ENCODE assay signal across 1 cellular context in the genomic region with DNA sequence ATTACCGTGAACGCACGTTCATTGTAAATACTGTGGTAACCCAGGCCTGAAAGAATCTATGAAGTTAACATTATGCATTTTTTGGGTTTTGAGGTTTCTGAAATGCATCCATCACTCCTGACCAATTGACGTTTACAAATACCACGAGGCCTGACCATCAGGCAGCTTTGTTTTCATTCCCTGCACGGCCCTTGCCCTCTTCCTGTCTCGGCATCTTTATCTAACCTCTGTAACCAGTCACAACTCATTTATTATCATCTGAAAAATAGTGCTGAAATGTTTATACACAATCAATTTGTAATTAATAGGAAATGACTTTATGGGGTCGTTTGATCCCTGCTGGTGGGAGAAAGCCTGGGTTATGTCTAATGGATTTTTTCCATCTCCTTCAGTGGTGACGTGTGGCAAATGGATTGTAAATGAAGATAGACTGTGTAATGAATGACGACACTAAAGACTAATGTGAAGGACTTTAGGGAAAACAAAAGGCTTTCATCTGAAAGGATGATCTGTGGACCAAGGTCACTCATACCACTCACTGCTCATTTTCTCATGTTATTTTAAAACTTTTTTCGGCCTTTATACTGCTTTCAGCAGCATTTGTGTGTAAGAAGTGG.
TF ChIP-seq lines count a peak whose summit lies in the region.

No MANE protein-coding gene starts in this region.

TF ChIP-seq in HEK293, 187 proteins besides CTCF, POLR2A, EP300 and RAD21 (continued from another document):
- TF ChIP-seq MEIS1 (CRISPR knock-in tag; IDR thresholded peaks at IDR 0.05; ENCODE audit: borderline replicate concordance) (0 out of 2 replicates have a peak, but pooled peaks have one; percentile 25), ZNF391 (tag by site-specific recombination; IDR thresholded peaks at IDR 0.05; ENCODE audit: borderline replicate concordance, low read depth) (peak; percentile 92; the same call in 1 of the 2 replicates), ZNF211 (tag by site-specific recombination; IDR thresholded peaks at IDR 0.05; ENCODE audit: low read depth) (no peak), ZNF133 (tag by site-specific recombination; IDR thresholded peaks at IDR 0.05) (no peak), ZNF292 (tag by site-specific recombination; IDR thresholded peaks at IDR 0.05; ENCODE audit: borderline replicate concordance, low read depth) (no peak), ZNF248 (tag by site-specific recombination; IDR thresholded peaks at IDR 0.05) (no peak), BCL11A (tag by site-specific recombination; IDR thresholded peaks at IDR 0.05; ENCODE audit: low read depth) (peak; percentile 88), ZNF76 (tag by site-specific recombination; IDR thresholded peaks at IDR 0.05; ENCODE audit: borderline replicate concordance, low read depth) (peak; percentile 72; the same call in 1 of the 2 replicates), ZNF112 (tag by site-specific recombination; IDR thresholded peaks at IDR 0.05) (no peak), ZNF132 (tag by site-specific recombination; IDR thresholded peaks at IDR 0.05; ENCODE audit: borderline replicate concordance) (no peak), ZNF792 (tag by site-specific recombination; IDR thresholded peaks at IDR 0.05) (no peak), ZNF223 (tag by site-specific recombination; IDR thresholded peaks at IDR 0.05) (no peak), ZNF311 (tag by site-specific recombination; IDR thresholded peaks at IDR 0.05; ENCODE audit: borderline replicate concordance) (no peak), BCL11B (tag by site-specific recombination; IDR thresholded peaks at IDR 0.05; ENCODE audit: low read depth) (0 out of 2 replicates have a peak, but pooled peaks have one; percentile 27), ZNF394 (tag by site-specific recombination; IDR thresholded peaks at IDR 0.05; ENCODE audit: borderline replicate concordance) (peak; percentile 90), ZNF335 (tag by site-specific recombination; conservative IDR thresholded peaks at IDR 0.05) (no peak), ZNF214 (tag by site-specific recombination; IDR thresholded peaks at IDR 0.05; ENCODE audit: borderline replicate concordance) (no peak), RBAK (tag by site-specific recombination; IDR thresholded peaks at IDR 0.05) (no peak), SCRT1 (tag by site-specific recombination; IDR thresholded peaks at IDR 0.05; ENCODE audit: borderline replicate concordance) (no peak), REPIN1 (tag by site-specific recombination; IDR thresholded peaks at IDR 0.05; ENCODE audit: low read depth) (no peak), ZNF202 (tag by site-specific recombination; IDR thresholded peaks at IDR 0.05; ENCODE audit: borderline replicate concordance) (no peak), ZNF785 (tag by site-specific recombination; IDR thresholded peaks at IDR 0.05) (no peak), ZNF776 (tag by site-specific recombination; IDR thresholded peaks at IDR 0.05; ENCODE audit: borderline replicate concordance) (no peak), ZFP41 (tag by site-specific recombination; IDR thresholded peaks at IDR 0.05; ENCODE audit: borderline replicate concordance) (no peak), ZNF777 (tag by site-specific recombination; IDR thresholded peaks at IDR 0.05; ENCODE audit: borderline replicate concordance) (no peak), KLF8 (tag by site-specific recombination; IDR thresholded peaks at IDR 0.05) (peak; percentile 85), ZNF645 (tag by site-specific recombination; IDR thresholded peaks at IDR 0.05) (peak; percentile 90; the same call in 1 of the 2 replicates), GFI1B (tag by site-specific recombination; IDR thresholded peaks at IDR 0.05) (peak; percentile 68; the same call in 1 of the 2 replicates), ZFP69B (tag by site-specific recombination; IDR thresholded peaks at IDR 0.05) (peak; percentile 58; the same call in 1 of the 2 replicates)
- TF ChIP-seq, protein P1, sequence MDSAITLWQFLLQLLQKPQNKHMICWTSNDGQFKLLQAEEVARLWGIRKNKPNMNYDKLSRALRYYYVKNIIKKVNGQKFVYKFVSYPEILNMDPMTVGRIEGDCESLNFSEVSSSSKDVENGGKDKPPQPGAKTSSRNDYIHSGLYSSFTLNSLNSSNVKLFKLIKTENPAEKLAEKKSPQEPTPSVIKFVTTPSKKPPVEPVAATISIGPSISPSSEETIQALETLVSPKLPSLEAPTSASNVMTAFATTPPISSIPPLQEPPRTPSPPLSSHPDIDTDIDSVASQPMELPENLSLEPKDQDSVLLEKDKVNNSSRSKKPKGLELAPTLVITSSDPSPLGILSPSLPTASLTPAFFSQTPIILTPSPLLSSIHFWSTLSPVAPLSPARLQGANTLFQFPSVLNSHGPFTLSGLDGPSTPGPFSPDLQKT (IDR thresholded peaks at IDR 0.05; ENCODE audit: borderline replicate concordance, low read depth, low read length), result no peak
- TF ChIP-seq, protein P2, sequence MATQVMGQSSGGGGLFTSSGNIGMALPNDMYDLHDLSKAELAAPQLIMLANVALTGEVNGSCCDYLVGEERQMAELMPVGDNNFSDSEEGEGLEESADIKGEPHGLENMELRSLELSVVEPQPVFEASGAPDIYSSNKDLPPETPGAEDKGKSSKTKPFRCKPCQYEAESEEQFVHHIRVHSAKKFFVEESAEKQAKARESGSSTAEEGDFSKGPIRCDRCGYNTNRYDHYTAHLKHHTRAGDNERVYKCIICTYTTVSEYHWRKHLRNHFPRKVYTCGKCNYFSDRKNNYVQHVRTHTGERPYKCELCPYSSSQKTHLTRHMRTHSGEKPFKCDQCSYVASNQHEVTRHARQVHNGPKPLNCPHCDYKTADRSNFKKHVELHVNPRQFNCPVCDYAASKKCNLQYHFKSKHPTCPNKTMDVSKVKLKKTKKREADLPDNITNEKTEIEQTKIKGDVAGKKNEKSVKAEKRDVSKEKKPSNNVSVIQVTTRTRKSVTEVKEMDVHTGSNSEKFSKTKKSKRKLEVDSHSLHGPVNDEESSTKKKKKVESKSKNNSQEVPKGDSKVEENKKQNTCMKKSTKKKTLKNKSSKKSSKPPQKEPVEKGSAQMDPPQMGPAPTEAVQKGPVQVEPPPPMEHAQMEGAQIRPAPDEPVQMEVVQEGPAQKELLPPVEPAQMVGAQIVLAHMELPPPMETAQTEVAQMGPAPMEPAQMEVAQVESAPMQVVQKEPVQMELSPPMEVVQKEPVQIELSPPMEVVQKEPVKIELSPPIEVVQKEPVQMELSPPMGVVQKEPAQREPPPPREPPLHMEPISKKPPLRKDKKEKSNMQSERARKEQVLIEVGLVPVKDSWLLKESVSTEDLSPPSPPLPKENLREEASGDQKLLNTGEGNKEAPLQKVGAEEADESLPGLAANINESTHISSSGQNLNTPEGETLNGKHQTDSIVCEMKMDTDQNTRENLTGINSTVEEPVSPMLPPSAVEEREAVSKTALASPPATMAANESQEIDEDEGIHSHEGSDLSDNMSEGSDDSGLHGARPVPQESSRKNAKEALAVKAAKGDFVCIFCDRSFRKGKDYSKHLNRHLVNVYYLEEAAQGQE (tag by site-specific recombination; IDR thresholded peaks at IDR 0.05), result no peak
- TF ChIP-seq, protein P3, sequence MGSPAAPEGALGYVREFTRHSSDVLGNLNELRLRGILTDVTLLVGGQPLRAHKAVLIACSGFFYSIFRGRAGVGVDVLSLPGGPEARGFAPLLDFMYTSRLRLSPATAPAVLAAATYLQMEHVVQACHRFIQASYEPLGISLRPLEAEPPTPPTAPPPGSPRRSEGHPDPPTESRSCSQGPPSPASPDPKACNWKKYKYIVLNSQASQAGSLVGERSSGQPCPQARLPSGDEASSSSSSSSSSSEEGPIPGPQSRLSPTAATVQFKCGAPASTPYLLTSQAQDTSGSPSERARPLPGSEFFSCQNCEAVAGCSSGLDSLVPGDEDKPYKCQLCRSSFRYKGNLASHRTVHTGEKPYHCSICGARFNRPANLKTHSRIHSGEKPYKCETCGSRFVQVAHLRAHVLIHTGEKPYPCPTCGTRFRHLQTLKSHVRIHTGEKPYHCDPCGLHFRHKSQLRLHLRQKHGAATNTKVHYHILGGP (tag by site-specific recombination; IDR thresholded peaks at IDR 0.05), result peak; percentile 81
- TF ChIP-seq, protein P4, sequence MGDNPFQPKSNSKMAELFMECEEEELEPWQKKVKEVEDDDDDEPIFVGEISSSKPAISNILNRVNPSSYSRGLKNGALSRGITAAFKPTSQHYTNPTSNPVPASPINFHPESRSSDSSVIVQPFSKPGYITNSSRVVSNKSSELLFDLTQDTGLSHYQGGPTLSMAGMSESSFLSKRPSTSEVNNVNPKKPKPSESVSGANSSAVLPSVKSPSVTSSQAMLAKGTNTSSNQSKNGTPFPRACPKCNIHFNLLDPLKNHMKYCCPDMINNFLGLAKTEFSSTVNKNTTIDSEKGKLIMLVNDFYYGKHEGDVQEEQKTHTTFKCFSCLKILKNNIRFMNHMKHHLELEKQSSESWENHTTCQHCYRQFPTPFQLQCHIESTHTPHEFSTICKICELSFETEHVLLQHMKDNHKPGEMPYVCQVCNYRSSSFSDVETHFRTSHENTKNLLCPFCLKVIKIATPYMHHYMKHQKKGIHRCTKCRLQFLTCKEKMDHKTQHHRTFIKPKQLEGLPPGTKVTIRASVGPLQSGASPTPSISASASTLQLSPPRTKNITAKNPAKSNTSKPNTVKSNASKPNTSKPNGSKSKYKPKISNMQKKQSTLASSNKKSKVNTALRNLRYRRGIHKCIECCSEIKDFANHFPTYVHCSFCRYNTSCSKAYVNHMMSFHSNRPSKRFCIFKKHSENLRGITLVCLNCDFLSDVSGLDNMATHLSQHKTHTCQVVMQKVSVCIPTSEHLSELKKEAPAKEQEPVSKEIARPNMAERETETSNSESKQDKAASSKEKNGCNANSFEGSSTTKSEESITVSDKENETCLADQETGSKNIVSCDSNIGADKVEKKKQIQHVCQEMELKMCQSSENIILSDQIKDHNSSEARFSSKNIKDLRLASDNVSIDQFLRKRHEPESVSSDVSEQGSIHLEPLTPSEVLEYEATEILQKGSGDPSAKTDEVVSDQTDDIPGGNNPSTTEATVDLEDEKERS (tag by site-specific recombination; IDR thresholded peaks at IDR 0.05), result no peak
- TF ChIP-seq, protein P5, sequence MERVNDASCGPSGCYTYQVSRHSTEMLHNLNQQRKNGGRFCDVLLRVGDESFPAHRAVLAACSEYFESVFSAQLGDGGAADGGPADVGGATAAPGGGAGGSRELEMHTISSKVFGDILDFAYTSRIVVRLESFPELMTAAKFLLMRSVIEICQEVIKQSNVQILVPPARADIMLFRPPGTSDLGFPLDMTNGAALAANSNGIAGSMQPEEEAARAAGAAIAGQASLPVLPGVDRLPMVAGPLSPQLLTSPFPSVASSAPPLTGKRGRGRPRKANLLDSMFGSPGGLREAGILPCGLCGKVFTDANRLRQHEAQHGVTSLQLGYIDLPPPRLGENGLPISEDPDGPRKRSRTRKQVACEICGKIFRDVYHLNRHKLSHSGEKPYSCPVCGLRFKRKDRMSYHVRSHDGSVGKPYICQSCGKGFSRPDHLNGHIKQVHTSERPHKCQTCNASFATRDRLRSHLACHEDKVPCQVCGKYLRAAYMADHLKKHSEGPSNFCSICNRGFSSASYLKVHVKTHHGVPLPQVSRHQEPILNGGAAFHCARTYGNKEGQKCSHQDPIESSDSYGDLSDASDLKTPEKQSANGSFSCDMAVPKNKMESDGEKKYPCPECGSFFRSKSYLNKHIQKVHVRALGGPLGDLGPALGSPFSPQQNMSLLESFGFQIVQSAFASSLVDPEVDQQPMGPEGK (tag by site-specific recombination; IDR thresholded peaks at IDR 0.05), result peak; percentile 51
- TF ChIP-seq, protein P6, sequence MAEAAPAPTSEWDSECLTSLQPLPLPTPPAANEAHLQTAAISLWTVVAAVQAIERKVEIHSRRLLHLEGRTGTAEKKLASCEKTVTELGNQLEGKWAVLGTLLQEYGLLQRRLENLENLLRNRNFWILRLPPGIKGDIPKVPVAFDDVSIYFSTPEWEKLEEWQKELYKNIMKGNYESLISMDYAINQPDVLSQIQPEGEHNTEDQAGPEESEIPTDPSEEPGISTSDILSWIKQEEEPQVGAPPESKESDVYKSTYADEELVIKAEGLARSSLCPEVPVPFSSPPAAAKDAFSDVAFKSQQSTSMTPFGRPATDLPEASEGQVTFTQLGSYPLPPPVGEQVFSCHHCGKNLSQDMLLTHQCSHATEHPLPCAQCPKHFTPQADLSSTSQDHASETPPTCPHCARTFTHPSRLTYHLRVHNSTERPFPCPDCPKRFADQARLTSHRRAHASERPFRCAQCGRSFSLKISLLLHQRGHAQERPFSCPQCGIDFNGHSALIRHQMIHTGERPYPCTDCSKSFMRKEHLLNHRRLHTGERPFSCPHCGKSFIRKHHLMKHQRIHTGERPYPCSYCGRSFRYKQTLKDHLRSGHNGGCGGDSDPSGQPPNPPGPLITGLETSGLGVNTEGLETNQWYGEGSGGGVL (tag by site-specific recombination; IDR thresholded peaks at IDR 0.05), result 0 out of 2 replicates have a peak, but pooled peaks have one; percentile 36
- TF ChIP-seq, protein P7, sequence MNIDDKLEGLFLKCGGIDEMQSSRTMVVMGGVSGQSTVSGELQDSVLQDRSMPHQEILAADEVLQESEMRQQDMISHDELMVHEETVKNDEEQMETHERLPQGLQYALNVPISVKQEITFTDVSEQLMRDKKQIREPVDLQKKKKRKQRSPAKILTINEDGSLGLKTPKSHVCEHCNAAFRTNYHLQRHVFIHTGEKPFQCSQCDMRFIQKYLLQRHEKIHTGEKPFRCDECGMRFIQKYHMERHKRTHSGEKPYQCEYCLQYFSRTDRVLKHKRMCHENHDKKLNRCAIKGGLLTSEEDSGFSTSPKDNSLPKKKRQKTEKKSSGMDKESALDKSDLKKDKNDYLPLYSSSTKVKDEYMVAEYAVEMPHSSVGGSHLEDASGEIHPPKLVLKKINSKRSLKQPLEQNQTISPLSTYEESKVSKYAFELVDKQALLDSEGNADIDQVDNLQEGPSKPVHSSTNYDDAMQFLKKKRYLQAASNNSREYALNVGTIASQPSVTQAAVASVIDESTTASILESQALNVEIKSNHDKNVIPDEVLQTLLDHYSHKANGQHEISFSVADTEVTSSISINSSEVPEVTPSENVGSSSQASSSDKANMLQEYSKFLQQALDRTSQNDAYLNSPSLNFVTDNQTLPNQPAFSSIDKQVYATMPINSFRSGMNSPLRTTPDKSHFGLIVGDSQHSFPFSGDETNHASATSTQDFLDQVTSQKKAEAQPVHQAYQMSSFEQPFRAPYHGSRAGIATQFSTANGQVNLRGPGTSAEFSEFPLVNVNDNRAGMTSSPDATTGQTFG (tag by site-specific recombination; IDR thresholded peaks at IDR 0.05; ENCODE audit: borderline replicate concordance), result 0 out of 2 replicates have a peak, but pooled peaks have one; percentile 37
